ENCODE assay signal across 32 cellular contexts in the genomic region with DNA sequence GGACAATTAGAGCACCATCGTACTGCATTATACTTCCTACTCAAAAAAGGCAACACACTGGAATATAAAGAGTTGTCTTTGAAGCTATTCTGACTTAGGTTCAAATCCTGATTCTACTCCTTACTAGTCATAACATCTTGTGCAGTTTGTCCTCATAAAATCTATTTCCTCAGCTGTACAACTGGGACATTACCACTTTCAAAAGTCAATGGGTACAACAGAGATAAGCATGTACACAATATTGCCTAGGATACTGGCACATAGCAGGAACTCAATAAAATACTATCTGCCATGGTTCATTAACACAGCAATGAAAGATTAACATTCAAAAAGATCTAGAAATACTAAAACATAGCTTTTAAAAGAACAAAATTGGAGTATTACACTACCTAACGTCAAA. TPM values are rescaled to one million over a fixed set of nuclear protein-coding genes. Genes with fewer than 3 reads are reported as not detected.
DNase-seq lines count a peak whose midpoint lies in the region; ATAC-seq and TF ChIP-seq lines count a peak whose summit lies in the region.
"Had no signal": no experiment of that assay in that cellular context is flagged by ENCODE, and none has a peak within 500 bp of the region (broad histone marks: within the 10 kb centered on the region; RNA-seq: fewer than 3 reads in every experiment).

No MANE protein-coding gene starts in this region.

- ATAC-seq in natural killer cell (no peak), memory B cell (ENCODE audit: low read depth) (no peak), GM18909 (IDR thresholded peaks at IDR 0.05; ENCODE audit: poor library complexity, unreplicated experiment) (no peak)
- no peak for ATAC-seq in natural killer cell treated with Interleukin-12 subunit alpha and Interleukin-12 subunit beta and Interleukin-15 and Interleukin-18, amount 100 ng/mL, for 72 hours
- ATAC-seq: activated CD4-positive, alpha-beta T cell treated with anti-CD3 and anti-CD28 coated beads for 36 hours; HepG2; right lobe of liver had no signal

- peaks cover 38% of the 10 kb centered on the region for H3K4me1 ChIP-seq in OCI-LY7 (ENCODE audit: insufficient read depth, low read length, poor library complexity, severe bottlenecking)
- H3K4me1 ChIP-seq: prostate gland, right lobe of liver, thyroid gland had no signal

- H3K36me3 Mint-ChIP-seq in natural killer cell: no peaks in the 10 kb centered on the region
- no peaks in the 10 kb centered on the region for H3K36me3 Mint-ChIP-seq in natural killer cell treated with Interleukin-12 subunit alpha and Interleukin-12 subunit beta and Interleukin-15 and Interleukin-18, amount 100 ng/mL, for 72 hours
- peaks cover 28% of the 10 kb centered on the region for H3K36me3 Mint-ChIP-seq in memory B cell

- H3K4me3 ChIP-seq in OCI-LY7 (ENCODE audit: low read depth, low read length, poor library complexity, severe bottlenecking): no peak overlapping the region
- H3K4me3 ChIP-seq: BLaER1, breast epithelium, prostate gland, right lobe of liver, SK-N-MC, thyroid gland, vagina had no signal

- no peaks in the 10 kb centered on the region for H3K9me2 ChIP-seq in OCI-LY7 (ENCODE audit: insufficient read depth, low read length)

- CTCF ChIA-PET in OCI-LY7 (lab: Charles Lee; ENCODE audit: unreplicated experiment): no interaction called here
- CTCF ChIA-PET in HEK293T (lab: Yijun Ruan, JAX): no interaction called here

- H3K4me2 ChIP-seq in OCI-LY7 (ENCODE audit: low read length): peak overlapping the region; percentile 47; the same call in 1 of the 2 replicates
- H3K4me2 ChIP-seq: BLaER1 had no signal

- peaks cover 52% of the 10 kb centered on the region for H3K36me3 ChIP-seq in OCI-LY7 (ENCODE audit: insufficient read depth, low read length)
- H3K36me3 ChIP-seq: breast epithelium, right lobe of liver, thyroid gland, vagina had no signal

- DNase-seq in natural killer cell (no peak), OCI-LY7 (ENCODE audit: low spot score) (no peak), memory B cell (ENCODE audit: low spot score in 2 of 2) (no peak), pons (ENCODE audit: low spot score) (no peak), HEK293T (ENCODE audit: extremely low spot score) (no peak)
- no peak for DNase-seq in natural killer cell treated with Interleukin-12 subunit alpha and Interleukin-12 subunit beta and Interleukin-15 and Interleukin-18, amount 100 ng/mL, for 72 hours (ENCODE audit: low spot score)
- DNase-seq: activated CD4-positive, alpha-beta T cell treated with anti-CD3 and anti-CD28 coated beads for 36 hours; activated naive CD4-positive, alpha-beta T cell treated with Interleukin-2 at 50 U/mL for 16 hours; activated T-cell treated with anti-CD3 and anti-CD28 coated beads, Interleukin-2, amount 50 U/mL, for 24 hours; anterior cingulate cortex; Caco-2; DMS53; effector CD8-positive, alpha-beta T cell; hippocampal formation; Kasumi-1; NCI-H1417 treated with DMSO at 0.1 percent for 48 hours; NCI-H2081; NCI-H2227 treated with DMSO at 0.1 percent for 48 hours; NCI-H526; right lobe of liver; stimulated activated CD4-positive, alpha-beta T cell treated with anti-CD3 and anti-CD28 coated beads, Interleukin-2, amount 100 ng/mL, for 48 hours; thyroid gland had no signal

- H3K4me1 Mint-ChIP-seq in natural killer cell (peaks cover 50 to 55% of the 10 kb centered on the region in 2 donors), memory B cell (peaks cover 44% of the 10 kb centered on the region)
- peaks cover 39 to 45% of the 10 kb centered on the region in 2 donors for H3K4me1 Mint-ChIP-seq in natural killer cell treated with Interleukin-12 subunit alpha and Interleukin-12 subunit beta and Interleukin-15 and Interleukin-18, amount 100 ng/mL, for 72 hours (ENCODE audit: low read depth in 2 of 2)

- BruUV-seq in OCI-LY7 (replicated peaks; lab: Mats Ljungman, UMichigan): no TSS peak

- H3K9me3 ChIP-seq in OCI-LY7 (ENCODE audit: low read length): no peaks in the 10 kb centered on the region
- H3K9me3 ChIP-seq: BLaER1, breast epithelium, Caco-2, neutrophil, prostate gland, right lobe of liver, thyroid gland, vagina had no signal

- TF ChIP-seq CTCF in natural killer cell (IDR thresholded peaks at IDR 0.05) (no peak), OCI-LY7 (conservative IDR thresholded peaks at IDR 0.05; ENCODE audit: low read length) (no peak)

- H4K20me1 ChIP-seq in OCI-LY7 (ENCODE audit: insufficient read depth, low read length): no peaks in the 10 kb centered on the region

- H3K27ac ChIP-seq in OCI-LY7 (ENCODE audit: low read depth, low read length, poor library complexity, severe bottlenecking): no peak overlapping the region
- H3K27ac ChIP-seq: BLaER1, breast epithelium, epithelial cell of prostate, neutrophil, prostate gland, right lobe of liver, SK-N-MC, thyroid gland, vagina had no signal

- H3K4me3 Mint-ChIP-seq in natural killer cell (no peak overlapping the region), memory B cell (peak overlapping the region; percentile 33)
- no peak overlapping the region for H3K4me3 Mint-ChIP-seq in natural killer cell treated with Interleukin-12 subunit alpha and Interleukin-12 subunit beta and Interleukin-15 and Interleukin-18, amount 100 ng/mL, for 72 hours
- H3K4me3 Mint-ChIP-seq: activated CD4-positive, alpha-beta T cell treated with anti-CD3 and anti-CD28 coated beads for 36 hours; activated T-cell treated with anti-CD3 and anti-CD28 coated beads, Interleukin-2, amount 50 U/mL, for 24 hours; T-helper 1 cell treated with Interleukin-12 subunit alpha and Interleukin-12 subunit beta and Interleukin-4 antibody, amounts not matched to agents 30 μg/mL and 1 μg/mL, for 36 hours had no signal

- H3K27me3 Mint-ChIP-seq in natural killer cell (ENCODE audit: low read depth in 2 of 2) (no peaks in the 10 kb centered on the region), memory B cell (no peaks in the 10 kb centered on the region)
- no peaks in the 10 kb centered on the region for H3K27me3 Mint-ChIP-seq in natural killer cell treated with Interleukin-12 subunit alpha and Interleukin-12 subunit beta and Interleukin-15 and Interleukin-18, amount 100 ng/mL, for 72 hours
- H3K27me3 Mint-ChIP-seq: activated CD4-positive, alpha-beta T cell treated with anti-CD3 and anti-CD28 coated beads for 36 hours; activated T-cell treated with anti-CD3 and anti-CD28 coated beads, Interleukin-2, amount 50 U/mL, for 24 hours had no signal

- POLR2A ChIA-PET in OCI-LY7 (lab: Charles Lee): interaction anchor here (0.7 to 2.4 kb wide), 11 partner anchors 9 to 319 kb away, joined by 3 to 28 read pairs (median 4); a partner anchor contains a TSS
- POLR2A ChIA-PET in HEK293T (lab: Yijun Ruan, JAX): interaction anchor here (1.0 to 2.1 kb wide), 2 partner anchors 10 to 14 kb away, joined by 3 to 19 read pairs; a partner anchor contains a TSS

- H2AFZ ChIP-seq in OCI-LY7 (ENCODE audit: low read length): no peak overlapping the region

- H3K27ac Mint-ChIP-seq in natural killer cell (peak overlapping the region; percentile 29 to 32), memory B cell (no peak overlapping the region)
- no peak overlapping the region for H3K27ac Mint-ChIP-seq in natural killer cell treated with Interleukin-12 subunit alpha and Interleukin-12 subunit beta and Interleukin-15 and Interleukin-18, amount 100 ng/mL, for 72 hours
- H3K27ac Mint-ChIP-seq: activated CD4-positive, alpha-beta T cell treated with anti-CD3 and anti-CD28 coated beads for 36 hours; activated T-cell treated with anti-CD3 and anti-CD28 coated beads, Interleukin-2, amount 50 U/mL, for 24 hours; T-helper 1 cell treated with Interleukin-12 subunit alpha and Interleukin-12 subunit beta and Interleukin-4 antibody, amounts not matched to agents 30 μg/mL and 1 μg/mL, for 36 hours had no signal

- intact Hi-C loops in natural killer cell (cut with micrococcal nuclease): no loop called here
- intact Hi-C loops in OCI-LY7 (cut with micrococcal nuclease; ENCODE audit: unreplicated experiment): no loop called here

- peaks cover 83% of the 10 kb centered on the region for H3K79me2 ChIP-seq in OCI-LY7 (ENCODE audit: insufficient read depth, low read depth, low read length)

- H3K9me3 Mint-ChIP-seq in natural killer cell (no peaks in the 10 kb centered on the region), memory B cell (no peaks in the 10 kb centered on the region)
- H3K9me3 Mint-ChIP-seq in natural killer cell treated with Interleukin-12 subunit alpha and Interleukin-12 subunit beta and Interleukin-15 and Interleukin-18, amount 100 ng/mL, for 72 hours: no peaks in the 10 kb centered on the region
- H3K9me3 Mint-ChIP-seq: activated T-cell treated with anti-CD3 and anti-CD28 coated beads, Interleukin-2, amount 50 U/mL, for 24 hours; T-helper 1 cell treated with Interleukin-12 subunit alpha and Interleukin-12 subunit beta and Interleukin-4 antibody, amounts not matched to agents 30 μg/mL and 1 μg/mL, for 36 hours had no signal

TF ChIP-seq in HEK293T, 16 proteins besides CTCF, POLR2A, EP300 and RAD21:
- TF ChIP-seq FOXM1 (IDR thresholded peaks at IDR 0.05; ENCODE audit: borderline replicate concordance) (no peak), ELF4 (IDR thresholded peaks at IDR 0.05) (no peak), SP1 (IDR thresholded peaks at IDR 0.05) (no peak), ZNF384 (IDR thresholded peaks at IDR 0.05) (no peak), FOXK2 (IDR thresholded peaks at IDR 0.05) (no peak), TARDBP (IDR thresholded peaks at IDR 0.05) (no peak), FOXA1 (IDR thresholded peaks at IDR 0.05) (no peak), L3MBTL2 (conservative IDR thresholded peaks at IDR 0.05) (no peak), CTBP1 (IDR thresholded peaks at IDR 0.05; ENCODE audit: borderline replicate concordance) (no peak)
- TF ChIP-seq, protein P1, sequence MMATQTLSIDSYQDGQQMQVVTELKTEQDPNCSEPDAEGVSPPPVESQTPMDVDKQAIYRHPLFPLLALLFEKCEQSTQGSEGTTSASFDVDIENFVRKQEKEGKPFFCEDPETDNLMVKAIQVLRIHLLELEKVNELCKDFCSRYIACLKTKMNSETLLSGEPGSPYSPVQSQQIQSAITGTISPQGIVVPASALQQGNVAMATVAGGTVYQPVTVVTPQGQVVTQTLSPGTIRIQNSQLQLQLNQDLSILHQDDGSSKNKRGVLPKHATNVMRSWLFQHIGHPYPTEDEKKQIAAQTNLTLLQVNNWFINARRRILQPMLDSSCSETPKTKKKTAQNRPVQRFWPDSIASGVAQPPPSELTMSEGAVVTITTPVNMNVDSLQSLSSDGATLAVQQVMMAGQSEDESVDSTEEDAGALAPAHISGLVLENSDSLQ (IDR thresholded peaks at IDR 0.05): no peak
TF ChIP-seq in HEK293T: peak in this region for 0.

RNA-seq across cellular contexts. Expression of a gene that starts 11.3 kb away (rescaled TPM):
- total RNA-seq in natural killer cell (10 to 100 TPM; 32.6 to 73.9 (median 52.7) TPM), OCI-LY7 (2022) (40.0 and 47.9 TPM in 2 replicates)
- 10 to 100 TPM; 57.9 to 67.1 TPM for total RNA-seq in natural killer cell treated with Interleukin-12 subunit alpha and Interleukin-12 subunit beta and Interleukin-15 and Interleukin-18, amount 100 ng/mL, for 72 hours
- 15.2 and 21.3 TPM in 2 replicates for total RNA-seq in OCI-LY7 (2014; rRNA removed; shearing (Covaris generic))

Comparison
In these comparisons a context has a peak if more than half of its experiments do, and no peak if none do; other contexts are left out.
1. H3K27ac Mint-ChIP-seq: peak in natural killer cell (2 of 2); none in natural killer cell treated with Interleukin-12 subunit alpha and Interleukin-12 subunit beta and Interleukin-15 and Interleukin-18, amount 100 ng/mL, for 72 hours (0 of 2) and memory B cell (single experiment).